1 cellular context compared by ENCODE assay signal in the genomic region with DNA sequence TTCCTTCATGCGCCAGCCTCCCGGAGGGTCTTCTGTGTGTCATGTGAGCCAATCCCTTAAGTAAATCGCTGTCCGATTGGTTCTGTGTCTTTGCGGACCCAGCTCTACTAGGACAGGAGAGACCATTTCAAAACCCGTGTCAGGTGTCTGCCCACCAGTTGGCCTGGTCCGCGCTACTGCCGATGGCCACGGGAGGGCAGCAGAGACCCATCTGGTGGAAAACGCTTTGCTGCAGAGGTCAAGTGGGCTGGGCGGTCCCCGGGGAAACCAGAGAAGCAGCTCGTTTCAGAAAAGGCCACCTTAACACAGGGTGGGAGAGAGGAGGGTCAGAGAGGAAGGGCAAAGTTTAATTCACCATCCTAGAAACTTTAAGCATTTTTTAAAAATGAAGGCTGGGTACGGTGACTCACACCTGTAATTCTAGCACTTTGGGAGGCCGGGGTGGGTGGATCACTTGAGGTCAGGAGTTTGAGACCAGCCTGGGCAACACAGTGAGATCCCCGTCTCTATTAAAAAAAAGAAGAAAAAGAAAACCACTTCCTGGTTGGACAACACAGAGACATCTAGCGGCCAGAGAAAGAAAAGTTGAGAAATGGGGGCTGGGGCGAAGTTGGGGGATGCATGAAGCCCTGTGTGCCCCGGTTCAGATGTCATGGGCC.
TF ChIP-seq lines count a peak whose summit lies in the region.

No MANE protein-coding gene starts in this region.

TF ChIP-seq in HepG2, 621 proteins besides CTCF, POLR2A, EP300 and RAD21 (continued from another document and continues in another):
- TF ChIP-seq, protein P1, sequence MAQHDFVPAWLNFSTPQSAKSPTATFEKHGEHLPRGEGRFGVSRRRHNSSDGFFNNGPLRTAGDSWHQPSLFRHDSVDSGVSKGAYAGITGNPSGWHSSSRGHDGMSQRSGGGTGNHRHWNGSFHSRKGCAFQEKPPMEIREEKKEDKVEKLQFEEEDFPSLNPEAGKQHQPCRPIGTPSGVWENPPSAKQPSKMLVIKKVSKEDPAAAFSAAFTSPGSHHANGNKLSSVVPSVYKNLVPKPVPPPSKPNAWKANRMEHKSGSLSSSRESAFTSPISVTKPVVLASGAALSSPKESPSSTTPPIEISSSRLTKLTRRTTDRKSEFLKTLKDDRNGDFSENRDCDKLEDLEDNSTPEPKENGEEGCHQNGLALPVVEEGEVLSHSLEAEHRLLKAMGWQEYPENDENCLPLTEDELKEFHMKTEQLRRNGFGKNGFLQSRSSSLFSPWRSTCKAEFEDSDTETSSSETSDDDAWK (CRISPR knock-in tag; IDR thresholded peaks at IDR 0.05), result no peak
- TF ChIP-seq IRF2 (CRISPR knock-in tag; IDR thresholded peaks at IDR 0.05), result peak; percentile 79
- TF ChIP-seq, protein P2, sequence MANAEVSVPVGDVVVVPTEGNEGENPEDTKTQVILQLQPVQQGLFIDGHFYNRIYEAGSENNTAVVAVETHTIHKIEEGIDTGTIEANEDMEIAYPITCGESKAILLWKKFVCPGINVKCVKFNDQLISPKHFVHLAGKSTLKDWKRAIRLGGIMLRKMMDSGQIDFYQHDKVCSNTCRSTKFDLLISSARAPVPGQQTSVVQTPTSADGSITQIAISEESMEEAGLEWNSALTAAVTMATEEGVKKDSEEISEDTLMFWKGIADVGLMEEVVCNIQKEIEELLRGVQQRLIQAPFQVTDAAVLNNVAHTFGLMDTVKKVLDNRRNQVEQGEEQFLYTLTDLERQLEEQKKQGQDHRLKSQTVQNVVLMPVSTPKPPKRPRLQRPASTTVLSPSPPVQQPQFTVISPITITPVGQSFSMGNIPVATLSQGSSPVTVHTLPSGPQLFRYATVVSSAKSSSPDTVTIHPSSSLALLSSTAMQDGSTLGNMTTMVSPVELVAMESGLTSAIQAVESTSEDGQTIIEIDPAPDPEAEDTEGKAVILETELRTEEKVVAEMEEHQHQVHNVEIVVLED (CRISPR knock-in tag; IDR thresholded peaks at IDR 0.05; ENCODE audit: borderline replicate concordance), result no peak
- TF ChIP-seq, protein P3, sequence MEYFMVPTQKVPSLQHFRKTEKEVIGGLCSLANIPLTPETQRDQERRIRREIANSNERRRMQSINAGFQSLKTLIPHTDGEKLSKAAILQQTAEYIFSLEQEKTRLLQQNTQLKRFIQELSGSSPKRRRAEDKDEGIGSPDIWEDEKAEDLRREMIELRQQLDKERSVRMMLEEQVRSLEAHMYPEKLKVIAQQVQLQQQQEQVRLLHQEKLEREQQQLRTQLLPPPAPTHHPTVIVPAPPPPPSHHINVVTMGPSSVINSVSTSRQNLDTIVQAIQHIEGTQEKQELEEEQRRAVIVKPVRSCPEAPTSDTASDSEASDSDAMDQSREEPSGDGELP (IDR thresholded peaks at IDR 0.05; ENCODE audit: borderline replicate concordance, low read depth), result peak; percentile 30; the same call in 1 of the 2 replicates
- no peak for TF ChIP-seq MED13 (CRISPR knock-in tag; IDR thresholded peaks at IDR 0.05)
- TF ChIP-seq, protein P4, sequence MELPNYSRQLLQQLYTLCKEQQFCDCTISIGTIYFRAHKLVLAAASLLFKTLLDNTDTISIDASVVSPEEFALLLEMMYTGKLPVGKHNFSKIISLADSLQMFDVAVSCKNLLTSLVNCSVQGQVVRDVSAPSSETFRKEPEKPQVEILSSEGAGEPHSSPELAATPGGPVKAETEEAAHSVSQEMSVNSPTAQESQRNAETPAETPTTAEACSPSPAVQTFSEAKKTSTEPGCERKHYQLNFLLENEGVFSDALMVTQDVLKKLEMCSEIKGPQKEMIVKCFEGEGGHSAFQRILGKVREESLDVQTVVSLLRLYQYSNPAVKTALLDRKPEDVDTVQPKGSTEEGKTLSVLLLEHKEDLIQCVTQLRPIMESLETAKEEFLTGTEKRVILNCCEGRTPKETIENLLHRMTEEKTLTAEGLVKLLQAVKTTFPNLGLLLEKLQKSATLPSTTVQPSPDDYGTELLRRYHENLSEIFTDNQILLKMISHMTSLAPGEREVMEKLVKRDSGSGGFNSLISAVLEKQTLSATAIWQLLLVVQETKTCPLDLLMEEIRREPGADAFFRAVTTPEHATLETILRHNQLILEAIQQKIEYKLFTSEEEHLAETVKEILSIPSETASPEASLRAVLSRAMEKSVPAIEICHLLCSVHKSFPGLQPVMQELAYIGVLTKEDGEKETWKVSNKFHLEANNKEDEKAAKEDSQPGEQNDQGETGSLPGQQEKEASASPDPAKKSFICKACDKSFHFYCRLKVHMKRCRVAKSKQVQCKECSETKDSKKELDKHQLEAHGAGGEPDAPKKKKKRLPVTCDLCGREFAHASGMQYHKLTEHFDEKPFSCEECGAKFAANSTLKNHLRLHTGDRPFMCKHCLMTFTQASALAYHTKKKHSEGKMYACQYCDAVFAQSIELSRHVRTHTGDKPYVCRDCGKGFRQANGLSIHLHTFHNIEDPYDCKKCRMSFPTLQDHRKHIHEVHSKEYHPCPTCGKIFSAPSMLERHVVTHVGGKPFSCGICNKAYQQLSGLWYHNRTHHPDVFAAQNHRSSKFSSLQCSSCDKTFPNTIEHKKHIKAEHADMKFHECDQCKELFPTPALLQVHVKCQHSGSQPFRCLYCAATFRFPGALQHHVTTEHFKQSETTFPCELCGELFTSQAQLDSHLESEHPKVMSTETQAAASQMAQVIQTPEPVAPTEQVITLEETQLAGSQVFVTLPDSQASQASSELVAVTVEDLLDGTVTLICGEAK (IDR thresholded peaks at IDR 0.05), result no peak
- TF ChIP-seq, protein P4 (CRISPR knock-in tag; IDR thresholded peaks at IDR 0.05), result peak; percentile 62
- peak; percentile 23; the same call in 1 of the 2 replicates for TF ChIP-seq ZNF792 (CRISPR knock-in tag; IDR thresholded peaks at IDR 0.05)
- peak; percentile 60; the same call in 1 of the 2 replicates for TF ChIP-seq CBFB (CRISPR knock-in tag; IDR thresholded peaks at IDR 0.05)
- TF ChIP-seq, protein P5, sequence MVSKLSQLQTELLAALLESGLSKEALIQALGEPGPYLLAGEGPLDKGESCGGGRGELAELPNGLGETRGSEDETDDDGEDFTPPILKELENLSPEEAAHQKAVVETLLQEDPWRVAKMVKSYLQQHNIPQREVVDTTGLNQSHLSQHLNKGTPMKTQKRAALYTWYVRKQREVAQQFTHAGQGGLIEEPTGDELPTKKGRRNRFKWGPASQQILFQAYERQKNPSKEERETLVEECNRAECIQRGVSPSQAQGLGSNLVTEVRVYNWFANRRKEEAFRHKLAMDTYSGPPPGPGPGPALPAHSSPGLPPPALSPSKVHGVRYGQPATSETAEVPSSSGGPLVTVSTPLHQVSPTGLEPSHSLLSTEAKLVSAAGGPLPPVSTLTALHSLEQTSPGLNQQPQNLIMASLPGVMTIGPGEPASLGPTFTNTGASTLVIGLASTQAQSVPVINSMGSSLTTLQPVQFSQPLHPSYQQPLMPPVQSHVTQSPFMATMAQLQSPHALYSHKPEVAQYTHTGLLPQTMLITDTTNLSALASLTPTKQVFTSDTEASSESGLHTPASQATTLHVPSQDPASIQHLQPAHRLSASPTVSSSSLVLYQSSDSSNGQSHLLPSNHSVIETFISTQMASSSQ (IDR thresholded peaks at IDR 0.05; ENCODE audit: low read depth), result no peak
- TF ChIP-seq, protein P5 (CRISPR knock-in tag; IDR thresholded peaks at IDR 0.05; ENCODE audit: borderline replicate concordance), result peak; percentile 48; the same call in 1 of the 2 replicates
- TF ChIP-seq, protein P6, sequence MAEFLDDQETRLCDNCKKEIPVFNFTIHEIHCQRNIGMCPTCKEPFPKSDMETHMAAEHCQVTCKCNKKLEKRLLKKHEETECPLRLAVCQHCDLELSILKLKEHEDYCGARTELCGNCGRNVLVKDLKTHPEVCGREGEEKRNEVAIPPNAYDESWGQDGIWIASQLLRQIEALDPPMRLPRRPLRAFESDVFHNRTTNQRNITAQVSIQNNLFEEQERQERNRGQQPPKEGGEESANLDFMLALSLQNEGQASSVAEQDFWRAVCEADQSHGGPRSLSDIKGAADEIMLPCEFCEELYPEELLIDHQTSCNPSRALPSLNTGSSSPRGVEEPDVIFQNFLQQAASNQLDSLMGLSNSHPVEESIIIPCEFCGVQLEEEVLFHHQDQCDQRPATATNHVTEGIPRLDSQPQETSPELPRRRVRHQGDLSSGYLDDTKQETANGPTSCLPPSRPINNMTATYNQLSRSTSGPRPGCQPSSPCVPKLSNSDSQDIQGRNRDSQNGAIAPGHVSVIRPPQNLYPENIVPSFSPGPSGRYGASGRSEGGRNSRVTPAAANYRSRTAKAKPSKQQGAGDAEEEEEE (CRISPR knock-in tag; IDR thresholded peaks at IDR 0.05; ENCODE audit: borderline replicate concordance), result no peak
- TF ChIP-seq, protein P7, sequence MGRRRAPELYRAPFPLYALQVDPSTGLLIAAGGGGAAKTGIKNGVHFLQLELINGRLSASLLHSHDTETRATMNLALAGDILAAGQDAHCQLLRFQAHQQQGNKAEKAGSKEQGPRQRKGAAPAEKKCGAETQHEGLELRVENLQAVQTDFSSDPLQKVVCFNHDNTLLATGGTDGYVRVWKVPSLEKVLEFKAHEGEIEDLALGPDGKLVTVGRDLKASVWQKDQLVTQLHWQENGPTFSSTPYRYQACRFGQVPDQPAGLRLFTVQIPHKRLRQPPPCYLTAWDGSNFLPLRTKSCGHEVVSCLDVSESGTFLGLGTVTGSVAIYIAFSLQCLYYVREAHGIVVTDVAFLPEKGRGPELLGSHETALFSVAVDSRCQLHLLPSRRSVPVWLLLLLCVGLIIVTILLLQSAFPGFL (CRISPR knock-in tag; IDR thresholded peaks at IDR 0.05), result no peak
- TF ChIP-seq PHF8 (CRISPR knock-in tag; IDR thresholded peaks at IDR 0.05), result peak; percentile 55
- TF ChIP-seq HDAC6 (IDR thresholded peaks at IDR 0.05; ENCODE audit: low read depth, low read length), result no peak
- peak; percentile 79; the same call in 1 of the 2 replicates for TF ChIP-seq ZNF350 (CRISPR knock-in tag; IDR thresholded peaks at IDR 0.05; ENCODE audit: borderline replicate concordance, low read depth)
- no peak for TF ChIP-seq CBX2 (IDR thresholded peaks at IDR 0.05; ENCODE audit: low read depth, low read length)
- TF ChIP-seq CBX2 (CRISPR knock-in tag; IDR thresholded peaks at IDR 0.05; ENCODE audit: low read depth), result no peak
- TF ChIP-seq, protein P8, sequence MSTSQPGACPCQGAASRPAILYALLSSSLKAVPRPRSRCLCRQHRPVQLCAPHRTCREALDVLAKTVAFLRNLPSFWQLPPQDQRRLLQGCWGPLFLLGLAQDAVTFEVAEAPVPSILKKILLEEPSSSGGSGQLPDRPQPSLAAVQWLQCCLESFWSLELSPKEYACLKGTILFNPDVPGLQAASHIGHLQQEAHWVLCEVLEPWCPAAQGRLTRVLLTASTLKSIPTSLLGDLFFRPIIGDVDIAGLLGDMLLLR (CRISPR knock-in tag; IDR thresholded peaks at IDR 0.05), result no peak
- TF ChIP-seq ZFP1 (CRISPR knock-in tag; IDR thresholded peaks at IDR 0.05), result peak; percentile 43; the same call in 1 of the 2 replicates
- no peak for TF ChIP-seq NFIC (IDR thresholded peaks at IDR 0.05; ENCODE audit: low read length)
- TF ChIP-seq ZNF614 (CRISPR knock-in tag; IDR thresholded peaks at IDR 0.05; ENCODE audit: borderline replicate concordance), result no peak
- no peak for TF ChIP-seq ZNF225 (CRISPR knock-in tag; IDR thresholded peaks at IDR 0.05)
- no peak for TF ChIP-seq ZNF264 (CRISPR knock-in tag; IDR thresholded peaks at IDR 0.05)
- TF ChIP-seq ZNF557 (CRISPR knock-in tag; IDR thresholded peaks at IDR 0.05), result no peak
- peak; percentile 66 for TF ChIP-seq NR2F2 (IDR thresholded peaks at IDR 0.05; ENCODE audit: borderline replicate concordance, low read depth)
- peak; percentile 89 for TF ChIP-seq ZSCAN25 (CRISPR knock-in tag; IDR thresholded peaks at IDR 0.05)
- TF ChIP-seq CHD2 (IDR thresholded peaks at IDR 0.05; ENCODE audit: low read depth, low read length), result 0 out of 2 replicates have a peak, but pooled peaks have one; percentile 41
- TF ChIP-seq ARNTL (CRISPR knock-in tag; IDR thresholded peaks at IDR 0.05), result peak; percentile 78; the same call in 1 of the 2 replicates
- TF ChIP-seq HNF4G (IDR thresholded peaks at IDR 0.05; ENCODE audit: borderline replicate concordance, low read depth, low read length), result no peak
- peak; percentile 59; the same call in 1 of the 2 replicates for TF ChIP-seq HNF4G (CRISPR knock-in tag; IDR thresholded peaks at IDR 0.05; ENCODE audit: borderline replicate concordance, low read depth)
- TF ChIP-seq KLF9 (CRISPR knock-in tag; IDR thresholded peaks at IDR 0.05; ENCODE audit: low read depth), result 0 out of 2 replicates have a peak, but pooled peaks have one; percentile 54
- TF ChIP-seq ETV6 (CRISPR knock-in tag; conservative IDR thresholded peaks at IDR 0.05), result no peak
